Comparison of ENCODE assay signal across 1 cellular context in the genomic region with DNA sequence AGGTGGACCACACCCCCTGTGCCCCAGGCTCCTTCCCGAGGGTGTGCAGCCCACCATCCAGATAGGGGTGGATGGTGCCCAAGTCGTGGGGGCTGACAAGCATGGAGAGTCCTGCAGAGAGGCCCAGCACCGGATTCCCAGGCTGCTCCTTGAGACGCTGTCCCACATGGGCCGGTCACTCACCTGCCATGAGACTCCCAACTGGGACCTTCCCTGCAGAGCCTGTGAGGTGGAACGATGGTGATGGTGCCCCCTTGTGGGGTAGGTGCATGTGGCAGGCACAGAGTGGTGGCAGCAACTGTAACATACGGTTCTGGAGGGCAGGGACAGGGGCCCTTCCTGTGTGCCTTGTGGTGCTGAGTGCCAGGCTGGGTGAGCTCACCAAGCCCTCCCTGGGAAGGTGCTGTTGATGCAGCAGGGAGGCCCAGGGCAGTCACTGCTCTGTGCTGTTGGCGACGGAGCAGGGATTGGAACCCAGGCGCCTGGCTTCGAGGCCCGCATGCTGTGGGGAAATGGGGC.
TF ChIP-seq lines count a peak whose summit lies in the region.

No MANE protein-coding gene starts in this region.

TF ChIP-seq in HepG2, 621 proteins besides CTCF, POLR2A, EP300 and RAD21 (continues in another document):
- TF ChIP-seq IRF2 (CRISPR knock-in tag; IDR thresholded peaks at IDR 0.05) (peak; percentile 57; the same call in 1 of the 2 replicates), SKIL (CRISPR knock-in tag; IDR thresholded peaks at IDR 0.05; ENCODE audit: borderline replicate concordance) (0 out of 2 replicates have a peak, but pooled peaks have one; percentile 24), FOXO1 (CRISPR knock-in tag; IDR thresholded peaks at IDR 0.05) (0 out of 2 replicates have a peak, but pooled peaks have one; percentile 28), SP2 (CRISPR knock-in tag; IDR thresholded peaks at IDR 0.05) (peak; percentile 36; the same call in 1 of the 2 replicates), GZF1 (CRISPR knock-in tag; IDR thresholded peaks at IDR 0.05) (peak; percentile 42; the same call in 1 of the 2 replicates), ZFAT (CRISPR knock-in tag; conservative IDR thresholded peaks at IDR 0.05) (no peak), SALL2 (CRISPR knock-in tag; IDR thresholded peaks at IDR 0.05) (no peak), SAP130 (CRISPR knock-in tag; IDR thresholded peaks at IDR 0.05; ENCODE audit: low read depth) (peak; percentile 62; the same call in 1 of the 2 replicates), MIER2 (CRISPR knock-in tag; IDR thresholded peaks at IDR 0.05) (0 out of 2 replicates have a peak, but pooled peaks have one; percentile 32), FOXA1 (IDR thresholded peaks at IDR 0.05) (no peak), FOXA1 (CRISPR knock-in tag; IDR thresholded peaks at IDR 0.05) (no peak; the same call in 1 of the 2 replicates), FOSL2 (CRISPR knock-in tag; IDR thresholded peaks at IDR 0.05) (0 out of 2 replicates have a peak, but pooled peaks have one; percentile 39), ARHGAP35 (CRISPR knock-in tag; IDR thresholded peaks at IDR 0.05; ENCODE audit: borderline replicate concordance) (no peak), ZNF7 (CRISPR knock-in tag; IDR thresholded peaks at IDR 0.05) (no peak), ZNF746 (CRISPR knock-in tag; IDR thresholded peaks at IDR 0.05) (no peak), STAG1 (CRISPR knock-in tag; IDR thresholded peaks at IDR 0.05) (peak; percentile 86), ZFX (CRISPR knock-in tag; IDR thresholded peaks at IDR 0.05; ENCODE audit: low read depth) (peak; percentile 49), AKAP8 (CRISPR knock-in tag; IDR thresholded peaks at IDR 0.05) (0 out of 2 replicates have a peak, but pooled peaks have one; percentile 42), TSC22D2 (CRISPR knock-in tag; IDR thresholded peaks at IDR 0.05; ENCODE audit: borderline replicate concordance) (0 out of 2 replicates have a peak, but pooled peaks have one; percentile 43), TEAD3 (CRISPR knock-in tag; optimal IDR thresholded peaks at IDR 0.05; ENCODE audit: borderline replicate concordance) (peak; percentile 47), SP1 (IDR thresholded peaks at IDR 0.05) (no peak), SP1 (CRISPR knock-in tag; IDR thresholded peaks at IDR 0.05) (peak; percentile 38; the same call in 1 of the 2 replicates), ZNF672 (CRISPR knock-in tag; IDR thresholded peaks at IDR 0.05) (peak; percentile 31; the same call in 1 of the 2 replicates), SPEN (CRISPR knock-in tag; IDR thresholded peaks at IDR 0.05; ENCODE audit: low read depth) (0 out of 2 replicates have a peak, but pooled peaks have one; percentile 28), SIN3A (IDR thresholded peaks at IDR 0.05; ENCODE audit: borderline replicate concordance, low read depth, low read length) (no peak), XRCC5 (optimal IDR thresholded peaks at IDR 0.05; ENCODE audit: low read length) (peak; percentile 87), FOXA3 (CRISPR knock-in tag; IDR thresholded peaks at IDR 0.05) (peak; percentile 16; the same call in 1 of the 2 replicates), GATAD2A (CRISPR knock-in tag; IDR thresholded peaks at IDR 0.05) (peak; percentile 55; the same call in 1 of the 2 replicates), ZFP82 (CRISPR knock-in tag; IDR thresholded peaks at IDR 0.05; ENCODE audit: borderline replicate concordance) (no peak), KAT7 (CRISPR knock-in tag; IDR thresholded peaks at IDR 0.05; ENCODE audit: borderline replicate concordance) (peak; percentile 44; the same call in 1 of the 2 replicates), ZNF687 (CRISPR knock-in tag; IDR thresholded peaks at IDR 0.05) (peak; percentile 53; the same call in 1 of the 2 replicates), LBX2 (CRISPR knock-in tag; IDR thresholded peaks at IDR 0.05; ENCODE audit: borderline replicate concordance) (0 out of 2 replicates have a peak, but pooled peaks have one; percentile 48), ZSCAN21 (CRISPR knock-in tag; IDR thresholded peaks at IDR 0.05; ENCODE audit: borderline replicate concordance) (peak; percentile 52; the same call in 1 of the 2 replicates)
- TF ChIP-seq, protein P1, sequence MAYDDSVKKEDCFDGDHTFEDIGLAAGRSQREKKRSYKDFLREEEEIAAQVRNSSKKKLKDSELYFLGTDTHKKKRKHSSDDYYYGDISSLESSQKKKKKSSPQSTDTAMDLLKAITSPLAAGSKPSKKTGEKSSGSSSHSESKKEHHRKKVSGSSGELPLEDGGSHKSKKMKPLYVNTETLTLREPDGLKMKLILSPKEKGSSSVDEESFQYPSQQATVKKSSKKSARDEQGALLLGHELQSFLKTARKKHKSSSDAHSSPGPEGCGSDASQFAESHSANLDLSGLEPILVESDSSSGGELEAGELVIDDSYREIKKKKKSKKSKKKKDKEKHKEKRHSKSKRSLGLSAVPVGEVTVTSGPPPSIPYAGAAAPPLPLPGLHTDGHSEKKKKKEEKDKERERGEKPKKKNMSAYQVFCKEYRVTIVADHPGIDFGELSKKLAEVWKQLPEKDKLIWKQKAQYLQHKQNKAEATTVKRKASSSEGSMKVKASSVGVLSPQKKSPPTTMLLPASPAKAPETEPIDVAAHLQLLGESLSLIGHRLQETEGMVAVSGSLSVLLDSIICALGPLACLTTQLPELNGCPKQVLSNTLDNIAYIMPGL (CRISPR knock-in tag; IDR thresholded peaks at IDR 0.05; ENCODE audit: borderline replicate concordance in 1 of 2, low read depth in 1 of 2) = peak; percentile 61 to 68; a peak in 3 of 4 replicates
- TF ChIP-seq, protein P2, sequence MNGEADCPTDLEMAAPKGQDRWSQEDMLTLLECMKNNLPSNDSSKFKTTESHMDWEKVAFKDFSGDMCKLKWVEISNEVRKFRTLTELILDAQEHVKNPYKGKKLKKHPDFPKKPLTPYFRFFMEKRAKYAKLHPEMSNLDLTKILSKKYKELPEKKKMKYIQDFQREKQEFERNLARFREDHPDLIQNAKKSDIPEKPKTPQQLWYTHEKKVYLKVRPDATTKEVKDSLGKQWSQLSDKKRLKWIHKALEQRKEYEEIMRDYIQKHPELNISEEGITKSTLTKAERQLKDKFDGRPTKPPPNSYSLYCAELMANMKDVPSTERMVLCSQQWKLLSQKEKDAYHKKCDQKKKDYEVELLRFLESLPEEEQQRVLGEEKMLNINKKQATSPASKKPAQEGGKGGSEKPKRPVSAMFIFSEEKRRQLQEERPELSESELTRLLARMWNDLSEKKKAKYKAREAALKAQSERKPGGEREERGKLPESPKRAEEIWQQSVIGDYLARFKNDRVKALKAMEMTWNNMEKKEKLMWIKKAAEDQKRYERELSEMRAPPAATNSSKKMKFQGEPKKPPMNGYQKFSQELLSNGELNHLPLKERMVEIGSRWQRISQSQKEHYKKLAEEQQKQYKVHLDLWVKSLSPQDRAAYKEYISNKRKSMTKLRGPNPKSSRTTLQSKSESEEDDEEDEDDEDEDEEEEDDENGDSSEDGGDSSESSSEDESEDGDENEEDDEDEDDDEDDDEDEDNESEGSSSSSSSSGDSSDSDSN (CRISPR knock-in tag; IDR thresholded peaks at IDR 0.05) = peak; percentile 38; the same call in 1 of the 2 replicates
- TF ChIP-seq, protein P3, sequence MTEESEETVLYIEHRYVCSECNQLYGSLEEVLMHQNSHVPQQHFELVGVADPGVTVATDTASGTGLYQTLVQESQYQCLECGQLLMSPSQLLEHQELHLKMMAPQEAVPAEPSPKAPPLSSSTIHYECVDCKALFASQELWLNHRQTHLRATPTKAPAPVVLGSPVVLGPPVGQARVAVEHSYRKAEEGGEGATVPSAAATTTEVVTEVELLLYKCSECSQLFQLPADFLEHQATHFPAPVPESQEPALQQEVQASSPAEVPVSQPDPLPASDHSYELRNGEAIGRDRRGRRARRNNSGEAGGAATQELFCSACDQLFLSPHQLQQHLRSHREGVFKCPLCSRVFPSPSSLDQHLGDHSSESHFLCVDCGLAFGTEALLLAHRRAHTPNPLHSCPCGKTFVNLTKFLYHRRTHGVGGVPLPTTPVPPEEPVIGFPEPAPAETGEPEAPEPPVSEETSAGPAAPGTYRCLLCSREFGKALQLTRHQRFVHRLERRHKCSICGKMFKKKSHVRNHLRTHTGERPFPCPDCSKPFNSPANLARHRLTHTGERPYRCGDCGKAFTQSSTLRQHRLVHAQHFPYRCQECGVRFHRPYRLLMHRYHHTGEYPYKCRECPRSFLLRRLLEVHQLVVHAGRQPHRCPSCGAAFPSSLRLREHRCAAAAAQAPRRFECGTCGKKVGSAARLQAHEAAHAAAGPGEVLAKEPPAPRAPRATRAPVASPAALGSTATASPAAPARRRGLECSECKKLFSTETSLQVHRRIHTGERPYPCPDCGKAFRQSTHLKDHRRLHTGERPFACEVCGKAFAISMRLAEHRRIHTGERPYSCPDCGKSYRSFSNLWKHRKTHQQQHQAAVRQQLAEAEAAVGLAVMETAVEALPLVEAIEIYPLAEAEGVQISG (CRISPR knock-in tag; IDR thresholded peaks at IDR 0.05) = peak; percentile 44; the same call in 1 of the 2 replicates
- TF ChIP-seq, protein P4, sequence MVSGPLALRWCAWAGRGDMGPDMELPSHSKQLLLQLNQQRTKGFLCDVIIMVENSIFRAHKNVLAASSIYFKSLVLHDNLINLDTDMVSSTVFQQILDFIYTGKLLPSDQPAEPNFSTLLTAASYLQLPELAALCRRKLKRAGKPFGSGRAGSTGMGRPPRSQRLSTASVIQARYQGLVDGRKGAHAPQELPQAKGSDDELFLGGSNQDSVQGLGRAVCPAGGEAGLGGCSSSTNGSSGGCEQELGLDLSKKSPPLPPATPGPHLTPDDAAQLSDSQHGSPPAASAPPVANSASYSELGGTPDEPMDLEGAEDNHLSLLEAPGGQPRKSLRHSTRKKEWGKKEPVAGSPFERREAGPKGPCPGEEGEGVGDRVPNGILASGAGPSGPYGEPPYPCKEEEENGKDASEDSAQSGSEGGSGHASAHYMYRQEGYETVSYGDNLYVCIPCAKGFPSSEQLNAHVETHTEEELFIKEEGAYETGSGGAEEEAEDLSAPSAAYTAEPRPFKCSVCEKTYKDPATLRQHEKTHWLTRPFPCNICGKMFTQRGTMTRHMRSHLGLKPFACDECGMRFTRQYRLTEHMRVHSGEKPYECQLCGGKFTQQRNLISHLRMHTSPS (CRISPR knock-in tag; IDR thresholded peaks at IDR 0.05; ENCODE audit: low read depth) = 0 out of 2 replicates have a peak, but pooled peaks have one; percentile 58
- TF ChIP-seq, protein P5, sequence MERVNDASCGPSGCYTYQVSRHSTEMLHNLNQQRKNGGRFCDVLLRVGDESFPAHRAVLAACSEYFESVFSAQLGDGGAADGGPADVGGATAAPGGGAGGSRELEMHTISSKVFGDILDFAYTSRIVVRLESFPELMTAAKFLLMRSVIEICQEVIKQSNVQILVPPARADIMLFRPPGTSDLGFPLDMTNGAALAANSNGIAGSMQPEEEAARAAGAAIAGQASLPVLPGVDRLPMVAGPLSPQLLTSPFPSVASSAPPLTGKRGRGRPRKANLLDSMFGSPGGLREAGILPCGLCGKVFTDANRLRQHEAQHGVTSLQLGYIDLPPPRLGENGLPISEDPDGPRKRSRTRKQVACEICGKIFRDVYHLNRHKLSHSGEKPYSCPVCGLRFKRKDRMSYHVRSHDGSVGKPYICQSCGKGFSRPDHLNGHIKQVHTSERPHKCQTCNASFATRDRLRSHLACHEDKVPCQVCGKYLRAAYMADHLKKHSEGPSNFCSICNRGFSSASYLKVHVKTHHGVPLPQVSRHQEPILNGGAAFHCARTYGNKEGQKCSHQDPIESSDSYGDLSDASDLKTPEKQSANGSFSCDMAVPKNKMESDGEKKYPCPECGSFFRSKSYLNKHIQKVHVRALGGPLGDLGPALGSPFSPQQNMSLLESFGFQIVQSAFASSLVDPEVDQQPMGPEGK (CRISPR knock-in tag; IDR thresholded peaks at IDR 0.05) = 0 out of 2 replicates have a peak, but pooled peaks have one; percentile 18
